In the genomic region with DNA sequence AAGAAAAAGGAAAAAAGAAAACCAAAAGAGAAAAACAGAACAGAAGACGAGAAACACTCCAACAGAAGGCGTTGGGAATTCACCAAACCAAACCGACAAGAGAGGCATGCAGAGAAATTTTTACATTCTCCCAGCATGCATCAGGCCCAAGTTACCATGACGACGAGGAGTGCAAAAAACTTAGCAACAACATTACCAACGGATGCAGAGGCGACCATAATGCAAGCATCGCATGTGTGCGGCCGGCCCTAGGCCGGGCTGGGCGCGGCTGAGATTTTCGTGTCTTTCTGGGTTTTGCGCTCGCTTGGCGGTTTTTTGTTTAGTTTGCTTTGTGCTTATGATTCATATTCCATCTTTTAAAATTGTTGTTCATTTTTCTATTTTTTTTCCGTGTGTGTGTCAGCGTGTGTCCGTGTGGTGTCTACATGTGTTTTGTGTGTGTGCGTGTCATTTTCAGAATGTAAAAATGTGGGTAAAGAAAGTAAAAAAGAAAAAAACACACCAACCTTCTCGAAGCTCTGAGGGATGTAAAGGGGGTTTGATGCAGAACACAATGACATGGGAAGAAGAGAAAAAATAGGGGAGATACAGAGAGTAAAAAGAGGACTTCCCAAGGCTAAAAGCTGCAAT, we compare ENCODE assay signal across 1 cellular context.
TF ChIP-seq lines count a peak whose summit lies in the region.

No MANE protein-coding gene starts in this region.

TF ChIP-seq in HepG2, 621 proteins besides CTCF, POLR2A, EP300 and RAD21 (continued from another document):
- TF ChIP-seq GZF1 (CRISPR knock-in tag; IDR thresholded peaks at IDR 0.05) (no peak), PAF1 (CRISPR knock-in tag; IDR thresholded peaks at IDR 0.05) (no peak), ZNF292 (CRISPR knock-in tag; IDR thresholded peaks at IDR 0.05; ENCODE audit: borderline replicate concordance, low read depth) (no peak), BHLHE40 (IDR thresholded peaks at IDR 0.05; ENCODE audit: low read length) (no peak)
TF ChIP-seq in HepG2: peak in this region for 0.
